Comparison of ENCODE assay signal across 26 cellular contexts in the genomic region with DNA sequence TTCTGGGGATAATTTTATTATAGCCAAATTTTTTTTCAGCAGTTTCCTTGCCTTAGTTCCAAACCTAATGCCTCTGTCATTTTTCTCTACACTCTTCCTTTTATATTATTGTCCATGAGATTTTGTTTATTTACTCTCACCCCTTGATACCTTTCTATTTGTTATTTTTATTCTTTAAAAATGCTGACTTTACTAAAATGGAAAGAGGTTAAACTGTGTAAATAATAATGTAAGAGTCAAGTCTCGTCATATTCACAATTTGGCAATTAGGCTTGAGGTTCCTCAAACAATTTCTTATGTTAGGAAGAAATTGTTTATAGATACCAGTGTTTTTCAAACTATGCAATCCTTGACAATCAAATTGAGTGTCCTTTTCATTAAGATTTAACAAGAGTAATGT.
"Had no signal": no experiment of that assay in that cellular context is flagged by ENCODE, and none has a peak within 500 bp of the region (broad histone marks: within the 10 kb centered on the region; RNA-seq: fewer than 3 reads in every experiment).

No MANE protein-coding gene starts in this region.

- ATAC-seq: activated CD4-positive, CD25-positive, alpha-beta regulatory T cell treated with anti-CD3 and anti-CD28 coated beads, Interleukin-2, amount 50 U/mL, for 24 hours; activated CD8-positive, alpha-beta T cell treated with anti-CD3 and anti-CD28 coated beads for 36 hours; activated T-cell treated with anti-CD3 and anti-CD28 coated beads, Interleukin-2, amount 50 U/mL, for 4 hours; activated T-helper 17 cell treated with anti-CD3 and anti-CD28 coated beads, Interleukin-2, amount 50 U/mL, for 72 hours; esophagus mucosa had no signal

- H3K27me3 ChIP-seq: brain microvascular endothelial cell, dorsolateral prefrontal cortex had no signal

- DNase-seq: activated B cell treated with CpG ODN at 0.5 μM for 24 hours; activated CD4-positive, alpha-beta T cell treated with anti-CD3 and anti-CD28 coated beads for 48 hours; activated CD4-positive, alpha-beta T cell treated with anti-CD3 and anti-CD28 coated beads, Interleukin-2, amount 50 U/mL, for 1 hour; activated CD4-positive, alpha-beta T cell treated with anti-CD3 and anti-CD28 coated beads, Interleukin-2, amount 50 U/mL, for 48 hours; activated CD8-positive, alpha-beta memory T cell treated with anti-CD3 and anti-CD28 coated beads for 24 hours; activated CD8-positive, alpha-beta T cell treated with anti-CD3 and anti-CD28 coated beads for 36 hours; activated effector memory CD4-positive, alpha-beta T cell treated with Interleukin-2 at 50 U/mL for 16 hours; activated gamma-delta T cell treated with Interleukin-2 at 50 U/mL for 16 hours; activated naive CD4-positive, alpha-beta T cell treated with anti-CD3 and anti-CD28 coated beads, Interleukin-2, amount 50 U/mL, for 16 hours; activated naive CD4-positive, alpha-beta T cell treated with Interleukin-2 at 50 U/mL for 16 hours; activated T-cell treated with anti-CD3 and anti-CD28 coated beads, Interleukin-2, amount 50 U/mL, for 4 hours; amniotic stem cell; anterior cingulate cortex; brain microvascular endothelial cell; dorsolateral prefrontal cortex; effector memory CD4-positive, alpha-beta T cell; endodermal cell; foreskin fibroblast; head of caudate nucleus; hippocampal formation; T1000; WERI-Rb-1 had no signal

- H3K4me3 ChIP-seq: coronary artery, dorsolateral prefrontal cortex had no signal

- H3K36me3 ChIP-seq: brain microvascular endothelial cell, WERI-Rb-1 had no signal

- H3K27ac ChIP-seq: brain microvascular endothelial cell, coronary artery, dorsolateral prefrontal cortex, WERI-Rb-1 had no signal
